8 cellular contexts compared by ENCODE assay signal in the genomic region with DNA sequence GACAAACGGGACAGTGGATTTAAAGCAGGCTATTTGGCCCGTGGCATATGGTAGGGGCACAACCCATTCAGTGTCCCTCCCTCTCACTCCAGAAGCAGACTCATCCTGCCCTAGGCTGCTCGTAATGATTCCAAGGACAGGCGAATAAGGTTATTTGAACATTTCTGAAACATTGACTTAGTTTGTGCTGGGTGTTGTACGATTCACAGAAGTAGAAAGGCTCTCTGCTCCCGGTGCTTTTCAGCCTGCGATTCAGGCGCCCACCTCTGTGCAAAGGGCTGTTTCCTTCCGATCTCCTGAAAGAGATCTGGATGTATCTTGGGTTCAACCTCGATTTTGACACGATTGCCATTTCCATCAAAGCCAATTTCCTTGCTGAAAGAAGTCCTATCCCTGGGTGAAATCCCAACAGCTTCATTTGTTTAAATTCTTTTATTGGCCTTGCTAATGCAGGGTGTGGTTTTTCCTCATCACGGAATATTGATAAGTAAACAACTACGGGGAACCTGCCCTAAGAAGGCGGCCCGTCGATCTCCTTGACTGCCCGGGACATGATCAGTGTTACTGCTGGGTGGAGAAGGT. TPM values are rescaled to one million over a fixed set of nuclear protein-coding genes. Genes with fewer than 3 reads are reported as not detected.
DNase-seq lines count a peak whose midpoint lies in the region; ATAC-seq and TF ChIP-seq lines count a peak whose summit lies in the region.

No MANE protein-coding gene starts in this region.

- H3K9me3 Mint-ChIP-seq in activated T-helper 17 cell treated with anti-CD3 and anti-CD28 coated beads, Interleukin-2, amount 50 U/mL, for 72 hours, result no peaks in the 10 kb centered on the region
- H3K9me3 Mint-ChIP-seq in stimulated activated naive B cell treated with anti-CD40 and anti-IgM and Interleukin-4, amounts not matched to agents 10 μg/mL and 1 μg/mL and 100 μg/mL, for 72 hours, result no peaks in the 10 kb centered on the region

- H3K36me3 Mint-ChIP-seq in activated T-helper 17 cell treated with anti-CD3 and anti-CD28 coated beads, Interleukin-2, amount 50 U/mL, for 72 hours (ENCODE audit: low read depth), result peaks cover 15% of the 10 kb centered on the region
- peaks cover 10 to 20% of the 10 kb centered on the region in 2 donors for H3K36me3 Mint-ChIP-seq in stimulated activated naive B cell treated with anti-CD40 and anti-IgM and Interleukin-4, amounts not matched to agents 10 μg/mL and 1 μg/mL and 100 μg/mL, for 72 hours

- H3K27ac Mint-ChIP-seq in activated T-helper 17 cell treated with anti-CD3 and anti-CD28 coated beads, Interleukin-2, amount 50 U/mL, for 72 hours, result peak overlapping the region; percentile 86
- peak overlapping the region; percentile 94 for H3K27ac Mint-ChIP-seq in stimulated activated naive B cell treated with anti-CD40 and anti-IgM and Interleukin-4, amounts not matched to agents 10 μg/mL and 1 μg/mL and 100 μg/mL, for 72 hours

- TF ChIP-seq CTCF in 22Rv1 (IDR thresholded peaks at IDR 0.05), result no peak

- H3K27me3 ChIP-seq in GM23248 (replicated peaks; ENCODE audit: insufficient read depth) (no peaks in the 10 kb centered on the region), iPS-20b (ENCODE audit: insufficient read depth, low read length) (peaks cover 40% of the 10 kb centered on the region)

- peaks cover 11% of the 10 kb centered on the region for H3K4me1 Mint-ChIP-seq in activated T-helper 17 cell treated with anti-CD3 and anti-CD28 coated beads, Interleukin-2, amount 50 U/mL, for 72 hours
- H3K4me1 Mint-ChIP-seq in stimulated activated naive B cell treated with anti-CD40 and anti-IgM and Interleukin-4, amounts not matched to agents 10 μg/mL and 1 μg/mL and 100 μg/mL, for 72 hours, result peaks cover 17% of the 10 kb centered on the region in 2 donors

- H3K9ac ChIP-seq in GM23248, result peak overlapping the region; percentile 95
- peak overlapping the region; percentile 70; the same call in 1 of the 2 replicates for H3K9ac ChIP-seq in iPS-20b (ENCODE audit: low read depth, low read length)

- no peaks in the 10 kb centered on the region for H4K20me1 ChIP-seq in GM23248 (ENCODE audit: insufficient read depth)

- no peaks in the 10 kb centered on the region for H3K9me2 ChIP-seq in GM23248 (ENCODE audit: insufficient read depth)

- H2AFZ ChIP-seq in GM23248, result peak overlapping the region; percentile 90

- no peaks in the 10 kb centered on the region for H3K36me3 ChIP-seq in GM23248 (ENCODE audit: low read depth)
- no peaks in the 10 kb centered on the region for H3K36me3 ChIP-seq in iPS-20b (ENCODE audit: insufficient read depth, low read depth, low read length)

- peaks cover 30% of the 10 kb centered on the region for H3K79me2 ChIP-seq in GM23248 (ENCODE audit: insufficient read depth)

- H3K4me3 Mint-ChIP-seq in activated T-helper 17 cell treated with anti-CD3 and anti-CD28 coated beads, Interleukin-2, amount 50 U/mL, for 72 hours, result peak overlapping the region; percentile 76
- peak overlapping the region; percentile 87 for H3K4me3 Mint-ChIP-seq in stimulated activated naive B cell treated with anti-CD40 and anti-IgM and Interleukin-4, amounts not matched to agents 10 μg/mL and 1 μg/mL and 100 μg/mL, for 72 hours

- in situ Hi-C loops in GM23248 (cut with MboI), result no loop called here

- DNase-seq in GM23248, result peak; percentile 40
- no peak for DNase-seq in stimulated activated naive B cell treated with anti-CD40 and anti-IgM and Interleukin-4, amounts not matched to agents 10 μg/mL and 1 μg/mL and 100 μg/mL, for 72 hours
- no peak for DNase-seq in stimulated activated CD4-positive, alpha-beta T cell treated with anti-CD3 and anti-CD28 coated beads, Interleukin-2, amount 100 ng/mL, for 48 hours
- no peak for DNase-seq in NCI-H2196 treated with DMSO at 0.1 percent for 48 hours (lab: John Stamatoyannopoulos, UW; ENCODE audit: unreplicated experiment)

- WGBS in GM23248 (ENCODE audit: low coverage in 1 of 2, low lambda C conversion rate in 2 of 2, missing lambda C conversion rate in 2 of 2), 2 experiments, result 5% methylated on average over 17 of the region's 17 CpGs

- H3K27me3 Mint-ChIP-seq in activated T-helper 17 cell treated with anti-CD3 and anti-CD28 coated beads, Interleukin-2, amount 50 U/mL, for 72 hours, result peaks cover 38% of the 10 kb centered on the region
- H3K27me3 Mint-ChIP-seq in stimulated activated naive B cell treated with anti-CD40 and anti-IgM and Interleukin-4, amounts not matched to agents 10 μg/mL and 1 μg/mL and 100 μg/mL, for 72 hours, result peaks cover 24 to 31% of the 10 kb centered on the region in 2 donors

- no peak for ATAC-seq in activated T-helper 17 cell treated with anti-CD3 and anti-CD28 coated beads, Interleukin-2, amount 50 U/mL, for 72 hours (replicated peaks)
- no peak for ATAC-seq in stimulated activated naive B cell treated with anti-CD40 and anti-IgM and Interleukin-4, amounts not matched to agents 10 μg/mL and 1 μg/mL and 100 μg/mL, for 72 hours (replicated peaks)
- no peak for ATAC-seq in esophagus mucosa

- H3F3A ChIP-seq in GM23248 (ENCODE audit: insufficient read depth), result peaks cover 21% of the 10 kb centered on the region

- peak overlapping the region; percentile 73 for H3K27ac ChIP-seq in 22Rv1
- peak overlapping the region; percentile 50 for H3K27ac ChIP-seq in GM23248
- no peak overlapping the region for H3K27ac ChIP-seq in iPS-20b (ENCODE audit: low read length)

- H3K9me3 ChIP-seq in GM23248 (ENCODE audit: low read depth) (no peaks in the 10 kb centered on the region), iPS-20b (ENCODE audit: insufficient read depth, low read depth, low read length) (no peaks in the 10 kb centered on the region)

- H3K4me3 ChIP-seq in GM23248 (peak overlapping the region; percentile 82), iPS-20b (ENCODE audit: low read length) (peak overlapping the region; percentile 78)

- peaks cover 26% of the 10 kb centered on the region for H3K4me1 ChIP-seq in GM23248 (ENCODE audit: insufficient read depth)
- peaks cover 5% of the 10 kb centered on the region; the same call in 1 of the 2 replicates for H3K4me1 ChIP-seq in iPS-20b (ENCODE audit: insufficient read depth, low read length)

- peak overlapping the region; percentile 63 for H3K4me2 ChIP-seq in GM23248 (ENCODE audit: unreplicated experiment)

RNA-seq across cellular contexts. Expression of a gene that starts 1.1 kb away (rescaled TPM):
- 5.1 and 5.3 TPM in 2 replicates for total RNA-seq in GM23248 (2014; rRNA removed; shearing (Covaris generic))
- 1.4 and 1.5 TPM in 2 replicates for polyA plus RNA-seq in GM23248 (2016; fragmentation: Nextera tagmentation; extraction: Ambion mirVana)
- 1 to 10 TPM; 2.9 to 5.8 TPM for total RNA-seq in activated T-helper 17 cell treated with anti-CD3 and anti-CD28 coated beads, Interleukin-2, amount 50 U/mL, for 72 hours
- total RNA-seq in esophagus mucosa, result 4.6 TPM
